In the genomic region with DNA sequence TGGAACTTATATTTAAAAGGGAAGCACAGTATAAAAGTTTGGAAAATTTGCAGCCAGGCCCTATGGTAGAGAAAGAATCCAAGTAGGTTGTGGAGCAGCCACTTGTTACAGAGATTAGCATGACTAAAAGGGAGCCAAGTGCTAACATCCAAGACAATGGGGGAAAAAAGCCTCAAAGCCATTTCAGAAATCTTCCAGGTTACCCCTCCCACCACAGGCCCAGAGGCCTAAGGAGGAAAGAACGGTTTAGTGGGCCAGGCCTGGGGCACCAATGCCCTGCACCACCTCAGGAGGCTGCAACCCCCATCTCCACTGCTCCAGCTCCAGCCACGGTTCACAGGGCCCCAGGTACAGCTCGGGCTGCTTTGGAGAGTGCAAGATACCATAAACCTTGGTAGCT, we compare ENCODE assay signal across 23 cellular contexts.
"Had no signal": no experiment of that assay in that cellular context is flagged by ENCODE, and none has a peak within 500 bp of the region (broad histone marks: within the 10 kb centered on the region; RNA-seq: fewer than 3 reads in every experiment).

No MANE protein-coding gene starts in this region.

- H3K4me3 ChIP-seq: body of pancreas, cardiac muscle cell, transverse colon, uterus had no signal

- H3K27me3 Mint-ChIP-seq: stimulated activated naive B cell treated with anti-CD40 and anti-IgM and Interleukin-4, amounts not matched to agents 10 μg/mL and 1 μg/mL and 100 μg/mL, for 72 hours had no signal

- H3K27ac ChIP-seq: body of pancreas, cardiac muscle cell, transverse colon, uterus had no signal

- H3K4me3 Mint-ChIP-seq: activated B cell treated with CpG ODN at 0.5 μM for 24 hours; activated CD4-positive, alpha-beta memory T cell treated with anti-CD3 and anti-CD28 coated beads for 36 hours; activated CD4-positive, alpha-beta T cell treated with anti-CD3 and anti-CD28 coated beads for 36 hours; activated naive CD4-positive, alpha-beta T cell treated with anti-CD3 and anti-CD28 coated beads, Interleukin-2, amount 10 ng/mL, durations not matched to agents 7 days and 5 days; activated T-cell treated with anti-CD3 and anti-CD28 coated beads, Interleukin-2, amount 50 U/mL, for 72 hours; nephron progenitor cell; stimulated activated naive B cell treated with anti-CD40 and anti-IgM and Interleukin-4, amounts not matched to agents 10 μg/mL and 1 μg/mL and 100 μg/mL, for 72 hours had no signal

- DNase-seq: activated B cell treated with CpG ODN at 0.5 μM for 24 hours; activated CD4-positive, alpha-beta memory T cell treated with anti-CD3 and anti-CD28 coated beads for 36 hours; activated CD4-positive, alpha-beta T cell treated with anti-CD3 and anti-CD28 coated beads for 36 hours; activated effector memory CD4-positive, alpha-beta T cell treated with Interleukin-2 at 50 U/mL for 16 hours; activated naive CD4-positive, alpha-beta T cell treated with anti-CD3 and anti-CD28 coated beads, Interleukin-2, amount 10 ng/mL, durations not matched to agents 7 days and 5 days; activated T-cell treated with anti-CD3 and anti-CD28 coated beads, Interleukin-2, amount 50 U/mL, for 72 hours; anterior cingulate cortex; body of pancreas; cortex of kidney; erythroblast; foreskin fibroblast; nephron progenitor cell; nucleus accumbens; small intestine; stimulated activated CD4-positive, alpha-beta T cell treated with anti-CD3 and anti-CD28 coated beads, Interleukin-2, amount 100 ng/mL, for 24 hours; stimulated activated naive B cell treated with anti-CD40 and anti-IgM and Interleukin-4, amounts not matched to agents 10 μg/mL and 1 μg/mL and 100 μg/mL, for 72 hours; T1000; transverse colon; uterus had no signal

- FAIRE-seq: endometrium, islet of Langerhans, small intestine had no signal

- ATAC-seq: activated CD4-positive, alpha-beta T cell treated with anti-CD3 and anti-CD28 coated beads for 36 hours; activated T-cell treated with anti-CD3 and anti-CD28 coated beads, Interleukin-2, amount 50 U/mL, for 72 hours; body of pancreas; sciatic nerve; stimulated activated naive B cell treated with anti-CD40 and anti-IgM and Interleukin-4, amounts not matched to agents 10 μg/mL and 1 μg/mL and 100 μg/mL, for 72 hours had no signal

- H3K4me1 Mint-ChIP-seq: activated B cell treated with CpG ODN at 0.5 μM for 24 hours; activated CD4-positive, alpha-beta T cell treated with anti-CD3 and anti-CD28 coated beads for 36 hours; activated naive CD4-positive, alpha-beta T cell treated with anti-CD3 and anti-CD28 coated beads, Interleukin-2, amount 10 ng/mL, durations not matched to agents 7 days and 5 days; stimulated activated naive B cell treated with anti-CD40 and anti-IgM and Interleukin-4, amounts not matched to agents 10 μg/mL and 1 μg/mL and 100 μg/mL, for 72 hours had no signal

- H3K4me1 ChIP-seq: uterus had no signal

- H3K9me3 ChIP-seq: body of pancreas, transverse colon, uterus had no signal

- H3K27me3 ChIP-seq: body of pancreas, cardiac muscle cell, transverse colon, uterus had no signal

- H3K36me3 ChIP-seq: cardiac muscle cell, transverse colon, uterus had no signal

- H3K27ac Mint-ChIP-seq: activated B cell treated with CpG ODN at 0.5 μM for 24 hours; activated CD4-positive, alpha-beta memory T cell treated with anti-CD3 and anti-CD28 coated beads for 36 hours; activated CD4-positive, alpha-beta T cell treated with anti-CD3 and anti-CD28 coated beads for 36 hours; activated naive CD4-positive, alpha-beta T cell treated with anti-CD3 and anti-CD28 coated beads, Interleukin-2, amount 10 ng/mL, durations not matched to agents 7 days and 5 days; activated T-cell treated with anti-CD3 and anti-CD28 coated beads, Interleukin-2, amount 50 U/mL, for 72 hours; nephron progenitor cell; stimulated activated naive B cell treated with anti-CD40 and anti-IgM and Interleukin-4, amounts not matched to agents 10 μg/mL and 1 μg/mL and 100 μg/mL, for 72 hours had no signal
